ENCODE assay signal across 8 cellular contexts in genomic region chr5:92890841-92891244, GRCh38.
"Had no signal": no experiment of that assay in that cellular context is flagged by ENCODE, and none has a peak within 500 bp of the region (broad histone marks: within the 10 kb centered on the region; RNA-seq: fewer than 3 reads in every experiment).

No MANE protein-coding gene starts in this region.

- H3K4me2 ChIP-seq: hepatocyte had no signal

- H2AFZ ChIP-seq: hepatocyte had no signal

- DNase-seq: amygdala; esophagus squamous epithelium; gastrocnemius medialis; kidney glomerular epithelial cell; mesendoderm; stimulated activated CD4-positive, alpha-beta T cell treated with anti-CD3 and anti-CD28 coated beads, Interleukin-2, amount 100 ng/mL, for 48 hours; stimulated activated naive CD4-positive, alpha-beta T cell treated with Interleukin-2 at 50 U/mL for 16 hours had no signal

- H3K9me3 ChIP-seq: esophagus squamous epithelium, gastrocnemius medialis had no signal

- H3K27me3 ChIP-seq: esophagus squamous epithelium, gastrocnemius medialis, hepatocyte had no signal

- H3K4me3 ChIP-seq: esophagus squamous epithelium, gastrocnemius medialis, hepatocyte had no signal

- H3K36me3 ChIP-seq: esophagus squamous epithelium, gastrocnemius medialis had no signal

- H3K79me2 ChIP-seq: hepatocyte had no signal

- H3K27ac ChIP-seq: esophagus squamous epithelium, gastrocnemius medialis, hepatocyte had no signal

- H3K4me1 ChIP-seq: esophagus squamous epithelium, gastrocnemius medialis had no signal

- ATAC-seq: gastrocnemius medialis had no signal
